ENCODE assay signal across 25 cellular contexts in genomic region chr7:142540371-142540770, GRCh38.
A peak's percentile ranks its signal among the peaks of the same experiment; 100 is the strongest.
DNase-seq lines count a peak whose midpoint lies in the region; ATAC-seq and TF ChIP-seq lines count a peak whose summit lies in the region.
"Had no signal": no experiment of that assay in that cellular context is flagged by ENCODE, and none has a peak within 500 bp of the region (broad histone marks: within the 10 kb centered on the region; RNA-seq: fewer than 3 reads in every experiment).

No MANE protein-coding gene starts in this region.

- TF ChIP-seq EP300 in gastroesophageal sphincter (IDR thresholded peaks at IDR 0.05), result no peak

- 0 out of 2 replicates have a peak overlapping the region, but pooled peaks have one; percentile 28 for H2AFZ ChIP-seq in GM23338

- H3K4me1 Mint-ChIP-seq in activated T-cell treated with anti-CD3 and anti-CD28 coated beads, Interleukin-2, amount 50 U/mL, for 72 hours (ENCODE audit: low read depth), result peaks cover 32% of the 10 kb centered on the region
- no peaks in the 10 kb centered on the region for H3K4me1 Mint-ChIP-seq in GM23338
- peaks cover 27% of the 10 kb centered on the region for H3K4me1 Mint-ChIP-seq in activated T-helper 1 cell treated with anti-CD3 and anti-CD28 coated beads, Interleukin-12 subunit alpha, Interleukin-12 subunit beta, Interleukin-2, Interleukin-4 antibody, amounts not matched to agents 30 ng/mL and 10 ng/mL and 1 ng/mL, durations not matched to agents 14 hours and 24 hours and 36 hours (ENCODE audit: low read depth)
- H3K4me1 Mint-ChIP-seq in naive thymus-derived CD8-positive, alpha-beta T cell, result peaks cover 7 to 30% (median 21%) of the 10 kb centered on the region in 4 donors
- H3K4me1 Mint-ChIP-seq: neural crest cell had no signal

- intact Hi-C loops in activated T-helper 1 cell treated with anti-CD3 and anti-CD28 coated beads, Interleukin-12 subunit alpha, Interleukin-12 subunit beta, Interleukin-2, Interleukin-4 antibody, amounts not matched to agents 30 ng/mL and 10 ng/mL and 1 ng/mL, durations not matched to agents 14 hours and 24 hours and 36 hours (cut with micrococcal nuclease), result no loop called here
- intact Hi-C loops in left ventricle myocardium superior (cut with micrococcal nuclease), result no loop called here

- no peak for TF ChIP-seq CTCF in GM23338 (conservative IDR thresholded peaks at IDR 0.05; ENCODE audit: low read depth in 2 of 2)
- TF ChIP-seq CTCF in gastroesophageal sphincter (IDR thresholded peaks at IDR 0.05), result no peak

- POLR2A ChIA-PET in naive thymus-derived CD8-positive, alpha-beta T cell (lab: Charles Lee), result no interaction called here

- no peaks in the 10 kb centered on the region for H3K27me3 ChIP-seq in GM23338 (ENCODE audit: insufficient read depth)
- peaks cover 3% of the 10 kb centered on the region for H3K27me3 ChIP-seq in gastroesophageal sphincter
- H3K27me3 ChIP-seq: cardiac muscle cell, SJCRH30 had no signal

- H3K36me3 ChIP-seq in GM23338 (ENCODE audit: insufficient read depth) (no peaks in the 10 kb centered on the region), gastroesophageal sphincter (no peaks in the 10 kb centered on the region)
- H3K36me3 ChIP-seq: cardiac muscle cell, left lung, prostate gland, SJCRH30 had no signal

- no peaks in the 10 kb centered on the region for H4K20me1 ChIP-seq in GM23338 (replicated peaks; ENCODE audit: insufficient read depth)

- 47 to 66% methylated on average over 2 of the region's 2 CpGs for WGBS in gastroesophageal sphincter (ENCODE audit: low coverage in 1 of 2), 2 donors

- H3F3A ChIP-seq in GM23338 (replicated peaks; ENCODE audit: low read depth), result no peaks in the 10 kb centered on the region

- no peaks in the 10 kb centered on the region for H3K79me2 ChIP-seq in GM23338 (replicated peaks; ENCODE audit: insufficient read depth)

- no peaks in the 10 kb centered on the region for H3K4me1 ChIP-seq in GM23338 (ENCODE audit: insufficient read depth)
- H3K4me1 ChIP-seq in gastroesophageal sphincter, result no peaks in the 10 kb centered on the region
- H3K4me1 ChIP-seq: left lung, prostate gland, SJCRH30 had no signal

- H3K9me3 ChIP-seq in gastroesophageal sphincter, result no peaks in the 10 kb centered on the region
- H3K9me3 ChIP-seq: left lung, prostate gland, SJCRH30 had no signal

- peak in 1 of 2 donors; percentile 52 for ATAC-seq in activated T-cell treated with anti-CD3 and anti-CD28 coated beads, Interleukin-2, amount 50 U/mL, for 72 hours (replicated peaks in 1 of 2)
- ATAC-seq in GM23338, result no peak
- no peak for ATAC-seq in naive thymus-derived CD8-positive, alpha-beta T cell
- ATAC-seq in HG02642 (IDR thresholded peaks at IDR 0.05; ENCODE audit: poor library complexity, unreplicated experiment), result no peak
- ATAC-seq in gastroesophageal sphincter, result no peak
- no peak for ATAC-seq in left ventricle myocardium superior
- ATAC-seq: left lung had no signal

- H3K36me3 Mint-ChIP-seq in activated T-cell treated with anti-CD3 and anti-CD28 coated beads, Interleukin-2, amount 50 U/mL, for 72 hours (ENCODE audit: insufficient read depth in 2 of 2), result no peaks in the 10 kb centered on the region
- no peaks in the 10 kb centered on the region for H3K36me3 Mint-ChIP-seq in GM23338 (ENCODE audit: low read depth)
- no peaks in the 10 kb centered on the region for H3K36me3 Mint-ChIP-seq in activated T-helper 1 cell treated with anti-CD3 and anti-CD28 coated beads, Interleukin-12 subunit alpha, Interleukin-12 subunit beta, Interleukin-2, Interleukin-4 antibody, amounts not matched to agents 30 ng/mL and 10 ng/mL and 1 ng/mL, durations not matched to agents 14 hours and 24 hours and 36 hours (ENCODE audit: low read depth)
- H3K36me3 Mint-ChIP-seq in naive thymus-derived CD8-positive, alpha-beta T cell, result no peaks in the 10 kb centered on the region
- H3K36me3 Mint-ChIP-seq: CD8-positive, alpha-beta memory T cell; type B pancreatic cell had no signal

- H3K9me2 ChIP-seq in GM23338 (ENCODE audit: insufficient read depth), result no peaks in the 10 kb centered on the region

- H3K9me3 Mint-ChIP-seq in activated T-cell treated with anti-CD3 and anti-CD28 coated beads, Interleukin-2, amount 50 U/mL, for 72 hours, result no peaks in the 10 kb centered on the region
- H3K9me3 Mint-ChIP-seq in GM23338, result no peaks in the 10 kb centered on the region; the same call in 2 of the 3 replicates
- H3K9me3 Mint-ChIP-seq in activated T-helper 1 cell treated with anti-CD3 and anti-CD28 coated beads, Interleukin-12 subunit alpha, Interleukin-12 subunit beta, Interleukin-2, Interleukin-4 antibody, amounts not matched to agents 30 ng/mL and 10 ng/mL and 1 ng/mL, durations not matched to agents 14 hours and 24 hours and 36 hours, result no peaks in the 10 kb centered on the region
- H3K9me3 Mint-ChIP-seq in naive thymus-derived CD8-positive, alpha-beta T cell, result no peaks in the 10 kb centered on the region
- H3K9me3 Mint-ChIP-seq: CD8-positive, alpha-beta memory T cell; dendritic cell treated with granulocyte-macrophage colony-stimulating factor and Interleukin-4, amounts not matched to agents 40 ng/mL and 50 ng/mL, for 4 days; neural crest cell; type B pancreatic cell had no signal

- H3K4me2 ChIP-seq in GM23338, result no peak overlapping the region
- H3K4me2 ChIP-seq: KMS-11 had no signal

- peak overlapping the region; percentile 46 to 87 for H3K4me3 Mint-ChIP-seq in activated T-cell treated with anti-CD3 and anti-CD28 coated beads, Interleukin-2, amount 50 U/mL, for 72 hours
- no peak overlapping the region for H3K4me3 Mint-ChIP-seq in GM23338
- no peak overlapping the region for H3K4me3 Mint-ChIP-seq in activated T-helper 1 cell treated with anti-CD3 and anti-CD28 coated beads, Interleukin-12 subunit alpha, Interleukin-12 subunit beta, Interleukin-2, Interleukin-4 antibody, amounts not matched to agents 30 ng/mL and 10 ng/mL and 1 ng/mL, durations not matched to agents 14 hours and 24 hours and 36 hours
- peak overlapping the region in 3 of 10 donors; percentile 18 to 60 (median 49) for H3K4me3 Mint-ChIP-seq in naive thymus-derived CD8-positive, alpha-beta T cell
- H3K4me3 Mint-ChIP-seq: dendritic cell treated with granulocyte-macrophage colony-stimulating factor and Interleukin-4, amounts not matched to agents 40 ng/mL and 50 ng/mL, for 4 days; neural crest cell; type B pancreatic cell had no signal

- no peaks in the 10 kb centered on the region for H3K27me3 Mint-ChIP-seq in activated T-cell treated with anti-CD3 and anti-CD28 coated beads, Interleukin-2, amount 50 U/mL, for 72 hours (ENCODE audit: low read depth)
- H3K27me3 Mint-ChIP-seq in GM23338 (ENCODE audit: insufficient read depth, low read depth, poor library complexity), result peaks cover 4% of the 10 kb centered on the region
- H3K27me3 Mint-ChIP-seq in activated T-helper 1 cell treated with anti-CD3 and anti-CD28 coated beads, Interleukin-12 subunit alpha, Interleukin-12 subunit beta, Interleukin-2, Interleukin-4 antibody, amounts not matched to agents 30 ng/mL and 10 ng/mL and 1 ng/mL, durations not matched to agents 14 hours and 24 hours and 36 hours (ENCODE audit: insufficient read depth), result peaks cover 3% of the 10 kb centered on the region
- H3K27me3 Mint-ChIP-seq in naive thymus-derived CD8-positive, alpha-beta T cell, result no peaks in the 10 kb centered on the region

- peak overlapping the region; percentile 79 for H3K27ac Mint-ChIP-seq in activated T-cell treated with anti-CD3 and anti-CD28 coated beads, Interleukin-2, amount 50 U/mL, for 72 hours
- no peak overlapping the region for H3K27ac Mint-ChIP-seq in GM23338
- peak overlapping the region; percentile 59 for H3K27ac Mint-ChIP-seq in activated T-helper 1 cell treated with anti-CD3 and anti-CD28 coated beads, Interleukin-12 subunit alpha, Interleukin-12 subunit beta, Interleukin-2, Interleukin-4 antibody, amounts not matched to agents 30 ng/mL and 10 ng/mL and 1 ng/mL, durations not matched to agents 14 hours and 24 hours and 36 hours
- peak overlapping the region in 7 of 10 donors; percentile 8 to 82 (median 70) for H3K27ac Mint-ChIP-seq in naive thymus-derived CD8-positive, alpha-beta T cell
- H3K27ac Mint-ChIP-seq: dendritic cell treated with granulocyte-macrophage colony-stimulating factor and Interleukin-4, amounts not matched to agents 40 ng/mL and 50 ng/mL, for 4 days; type B pancreatic cell had no signal

- no peak overlapping the region for H3K27ac ChIP-seq in GM23338 (ENCODE audit: low read depth)
- H3K27ac ChIP-seq in gastroesophageal sphincter, result no peak overlapping the region
- H3K27ac ChIP-seq: cardiac muscle cell, KMS-11, left lung, prostate gland, SJCRH30, skin epidermis had no signal

- DNase-seq in activated T-cell treated with anti-CD3 and anti-CD28 coated beads, Interleukin-2, amount 50 U/mL, for 72 hours, result no peak
- DNase-seq in activated T-cell treated with anti-CD3 and anti-CD28 coated beads for 4 hours (no peak), GM23338 (ENCODE audit: low spot score) (no peak), left ventricle myocardium superior (no peak)
- DNase-seq in activated T-helper 1 cell treated with anti-CD3 and anti-CD28 coated beads, Interleukin-12 subunit alpha, Interleukin-12 subunit beta, Interleukin-2, Interleukin-4 antibody, amounts not matched to agents 30 ng/mL and 10 ng/mL and 1 ng/mL, durations not matched to agents 14 hours and 24 hours and 36 hours (ENCODE audit: low spot score), result no peak
- DNase-seq in naive thymus-derived CD8-positive, alpha-beta T cell, result no peak
- DNase-seq: CD8-positive, alpha-beta memory T cell; DMS79 treated with DMSO at 0.1 percent for 48 hours; left lung; NCI-H1048; NCI-H1930; NCI-H345; NCI-H82; SJCRH30; stimulated activated naive CD4-positive, alpha-beta T cell treated with Interleukin-2 at 50 U/mL for 16 hours; T-helper 9 cell had no signal

- TF ChIP-seq POLR2A in gastroesophageal sphincter (IDR thresholded peaks at IDR 0.05), result no peak

- H3K4me3 ChIP-seq in GM23338, result no peak overlapping the region
- H3K4me3 ChIP-seq in gastroesophageal sphincter, result no peak overlapping the region
- H3K4me3 ChIP-seq: cardiac muscle cell, left lung, prostate gland, SJCRH30, skin epidermis had no signal

TF ChIP-seq in GM23338, 12 proteins besides CTCF, POLR2A, EP300 and RAD21:
- TF ChIP-seq STAT1 (IDR thresholded peaks at IDR 0.05; ENCODE audit: unreplicated experiment) (no peak), EZH2phosphoT487 (IDR thresholded peaks at IDR 0.05; ENCODE audit: unreplicated experiment) (no peak), JUNB (IDR thresholded peaks at IDR 0.05; ENCODE audit: unreplicated experiment) (no peak), EZH2 (IDR thresholded peaks at IDR 0.05; ENCODE audit: low read depth, unreplicated experiment) (no peak), POLR2AphosphoS5 (IDR thresholded peaks at IDR 0.05; ENCODE audit: low read depth) (no peak)
TF ChIP-seq in GM23338: peak in this region for 0.

Comparison
In these comparisons a context has a peak if more than half of its experiments do, and no peak if none do; other contexts are left out.
1. H3K4me3 Mint-ChIP-seq: peak in activated T-cell treated with anti-CD3 and anti-CD28 coated beads, Interleukin-2, amount 50 U/mL, for 72 hours (2 of 2); none in GM23338 (single experiment) and activated T-helper 1 cell treated with anti-CD3 and anti-CD28 coated beads, Interleukin-12 subunit alpha, Interleukin-12 subunit beta, Interleukin-2, Interleukin-4 antibody, amounts not matched to agents 30 ng/mL and 10 ng/mL and 1 ng/mL, durations not matched to agents 14 hours and 24 hours and 36 hours (single experiment).